In the genomic region with DNA sequence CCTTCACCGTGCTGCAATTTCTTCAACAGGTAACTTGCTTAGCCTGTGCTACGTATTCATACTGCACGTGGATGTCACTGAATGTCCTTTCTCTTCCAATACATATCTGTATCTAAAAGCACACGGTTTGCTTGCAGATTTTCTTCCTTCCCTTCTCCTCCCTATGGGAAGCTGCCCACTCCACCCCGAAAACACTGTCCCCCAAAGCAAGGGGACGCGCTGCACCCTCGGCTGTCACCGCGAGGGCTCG, we compare ENCODE assay signal across 8 cellular contexts. TPM values are rescaled to one million over a fixed set of nuclear protein-coding genes. Genes with fewer than 3 reads are reported as not detected.
DNase-seq lines count a peak whose midpoint lies in the region; ATAC-seq, FAIRE-seq and TF ChIP-seq lines count a peak whose summit lies in the region.

No MANE protein-coding gene starts in this region.

- peak; percentile 15 for ATAC-seq in GM18867 (IDR thresholded peaks at IDR 0.05; ENCODE audit: unreplicated experiment)
- ATAC-seq in HG03064 (IDR thresholded peaks at IDR 0.05; ENCODE audit: low read depth, unreplicated experiment) = peak; percentile 13
- ATAC-seq in lung (ENCODE audit: insufficient read depth, low FRiP score) = peak; percentile 5

- TF ChIP-seq CTCF in BE2C (IDR thresholded peaks at IDR 0.05; ENCODE audit: low read depth, low read length) = no peak
- peak; percentile 7 for TF ChIP-seq CTCF in cardiac fibroblast (IDR thresholded peaks at IDR 0.05; ENCODE audit: low read depth, low read length)
- TF ChIP-seq CTCF in lung (IDR thresholded peaks at IDR 0.05; ENCODE audit: control extremely low read depth, extremely low read depth) = no peak
- no peak for TF ChIP-seq CTCF in D721Med (IDR thresholded peaks at IDR 0.05; ENCODE audit: insufficient read depth, missing control alignments)

- H3K27ac ChIP-seq in lung (ENCODE audit: low read depth in 1 of 2, low read length in 1 of 2) (peak overlapping the region; percentile 98), urinary bladder (ENCODE audit: low read depth) (peak overlapping the region; percentile 99)

- no peaks in the 10 kb centered on the region for H3K36me3 ChIP-seq in BE2C
- no peaks in the 10 kb centered on the region for H3K36me3 ChIP-seq in lung (ENCODE audit: control insufficient read depth in 2 of 2, insufficient read depth in 2 of 2, low read length in 2 of 2)
- no peaks in the 10 kb centered on the region for H3K36me3 ChIP-seq in urinary bladder (ENCODE audit: insufficient read depth)

- peak overlapping the region; percentile 86 for H3K4me3 ChIP-seq in BE2C (ENCODE audit: low read depth, low read length)
- H3K4me3 ChIP-seq in cardiac fibroblast (replicated peaks in 1 of 2; ENCODE audit: low read depth in 2 of 2, low read length in 2 of 2) = peak overlapping the region; percentile 62 to 81
- H3K4me3 ChIP-seq in lung = peak overlapping the region; percentile 87
- peak overlapping the region; percentile 88 for H3K4me3 ChIP-seq in urinary bladder (ENCODE audit: low read depth, low read length)

- no peak for FAIRE-seq in D721Med (lab: Jason Lieb, UNC)

- H3K9me3 ChIP-seq in BE2C (no peaks in the 10 kb centered on the region), lung (ENCODE audit: control insufficient read depth in 2 of 2, insufficient read depth in 1 of 2, low read length in 1 of 2) (no peaks in the 10 kb centered on the region)

- H3K4me1 ChIP-seq in BE2C = peaks cover 20% of the 10 kb centered on the region
- peaks cover 2 to 8% of the 10 kb centered on the region in 2 donors for H3K4me1 ChIP-seq in lung (ENCODE audit: control insufficient read depth in 2 of 2, insufficient read depth in 2 of 2, low read length in 2 of 2)
- no peaks in the 10 kb centered on the region for H3K4me1 ChIP-seq in urinary bladder (ENCODE audit: insufficient read depth)

- WGBS in lung, 2 donors = 0% methylated on average over 11 of the region's 11 CpGs
- under 1% methylated on average over 11 of the region's 11 CpGs for WGBS in urinary bladder

- DNase-seq in BE2C = no peak
- peak; percentile 55 for DNase-seq in NCI-H446 treated with DMSO at 0.1 percent for 48 hours (lab: John Stamatoyannopoulos, UW)
- DNase-seq in cardiac fibroblast (ENCODE audit: low read depth in 2 of 2) = peak; percentile 38 to 57
- DNase-seq in lung (ENCODE audit: low spot score) = no peak
- no peak for DNase-seq in D721Med (ENCODE audit: insufficient read length, low spot score)

- H3K27me3 ChIP-seq in BE2C = no peaks in the 10 kb centered on the region
- H3K27me3 ChIP-seq in lung (ENCODE audit: control insufficient read depth, insufficient read depth) = no peaks in the 10 kb centered on the region

RNA-seq across cellular contexts. Expression of a gene that starts 0.7 kb away (rescaled TPM):
- 11.6 TPM for polyA plus RNA-seq in BE2C (2012; ENCODE audit: insufficient read depth, insufficient read length, low read depth)
- total RNA-seq in lung (10 to 100 TPM; 27.4 to 45.2 TPM), urinary bladder (41.1 TPM)
- polyA plus RNA-seq in lung (10 to 100 TPM in 1 of 2 donors, 1 to 10 TPM in 1; 7.8 to 11.7 TPM), urinary bladder (32.3 TPM)

Comparison
In these comparisons a context has a peak if more than half of its experiments do, and no peak if none do; other contexts are left out.
1. DNase-seq: peak in NCI-H446 treated with DMSO at 0.1 percent for 48 hours (single experiment) and cardiac fibroblast (2 of 2); none in BE2C (single experiment), lung (single experiment) and D721Med (single experiment).
2. Peak in every context shown above with its lines, with median percentiles within 50 percentile points of each other: H3K4me3 ChIP-seq and ATAC-seq.